ENCODE assay signal across 1 cellular context in the genomic region with DNA sequence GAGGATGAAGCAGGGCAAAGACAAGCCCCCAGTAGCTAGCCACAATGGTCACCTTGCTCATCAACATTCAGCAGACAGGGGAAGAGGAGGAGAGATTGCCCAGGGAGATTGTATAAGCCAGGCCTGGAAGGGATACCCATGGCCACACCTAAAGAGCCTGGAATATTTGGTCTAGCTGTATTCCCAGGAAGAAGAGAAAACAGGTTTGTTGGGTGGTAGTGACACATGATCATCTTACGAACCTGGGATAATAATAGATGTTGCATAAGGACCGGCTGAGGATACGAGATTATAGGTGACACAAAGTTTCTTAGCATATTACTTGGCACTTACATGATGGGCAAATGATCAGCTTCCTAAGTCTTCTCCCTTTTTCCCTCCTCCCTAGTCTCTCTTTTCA.
TF ChIP-seq lines count a peak whose summit lies in the region.

No MANE protein-coding gene starts in this region.

TF ChIP-seq in IMR-90, 13 proteins besides CTCF, POLR2A, EP300 and RAD21:
- no peak for TF ChIP-seq MXI1 (IDR thresholded peaks at IDR 0.05; ENCODE audit: borderline replicate concordance, low read depth, low read length)
- no peak for TF ChIP-seq CEBPB (IDR thresholded peaks at IDR 0.05; ENCODE audit: low read depth, low read length)
- TF ChIP-seq, protein P1, sequence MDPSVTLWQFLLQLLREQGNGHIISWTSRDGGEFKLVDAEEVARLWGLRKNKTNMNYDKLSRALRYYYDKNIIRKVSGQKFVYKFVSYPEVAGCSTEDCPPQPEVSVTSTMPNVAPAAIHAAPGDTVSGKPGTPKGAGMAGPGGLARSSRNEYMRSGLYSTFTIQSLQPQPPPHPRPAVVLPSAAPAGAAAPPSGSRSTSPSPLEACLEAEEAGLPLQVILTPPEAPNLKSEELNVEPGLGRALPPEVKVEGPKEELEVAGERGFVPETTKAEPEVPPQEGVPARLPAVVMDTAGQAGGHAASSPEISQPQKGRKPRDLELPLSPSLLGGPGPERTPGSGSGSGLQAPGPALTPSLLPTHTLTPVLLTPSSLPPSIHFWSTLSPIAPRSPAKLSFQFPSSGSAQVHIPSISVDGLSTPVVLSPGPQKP (IDR thresholded peaks at IDR 0.05; ENCODE audit: borderline replicate concordance, low read depth, low read length), result no peak
- TF ChIP-seq FOS (IDR thresholded peaks at IDR 0.05; ENCODE audit: low read depth, low read length), result no peak
- TF ChIP-seq, protein P2, sequence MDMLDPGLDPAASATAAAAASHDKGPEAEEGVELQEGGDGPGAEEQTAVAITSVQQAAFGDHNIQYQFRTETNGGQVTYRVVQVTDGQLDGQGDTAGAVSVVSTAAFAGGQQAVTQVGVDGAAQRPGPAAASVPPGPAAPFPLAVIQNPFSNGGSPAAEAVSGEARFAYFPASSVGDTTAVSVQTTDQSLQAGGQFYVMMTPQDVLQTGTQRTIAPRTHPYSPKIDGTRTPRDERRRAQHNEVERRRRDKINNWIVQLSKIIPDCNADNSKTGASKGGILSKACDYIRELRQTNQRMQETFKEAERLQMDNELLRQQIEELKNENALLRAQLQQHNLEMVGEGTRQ (IDR thresholded peaks at IDR 0.05; ENCODE audit: low read depth, low read length), result no peak
